ENCODE assay signal across 1 cellular context in the genomic region with DNA sequence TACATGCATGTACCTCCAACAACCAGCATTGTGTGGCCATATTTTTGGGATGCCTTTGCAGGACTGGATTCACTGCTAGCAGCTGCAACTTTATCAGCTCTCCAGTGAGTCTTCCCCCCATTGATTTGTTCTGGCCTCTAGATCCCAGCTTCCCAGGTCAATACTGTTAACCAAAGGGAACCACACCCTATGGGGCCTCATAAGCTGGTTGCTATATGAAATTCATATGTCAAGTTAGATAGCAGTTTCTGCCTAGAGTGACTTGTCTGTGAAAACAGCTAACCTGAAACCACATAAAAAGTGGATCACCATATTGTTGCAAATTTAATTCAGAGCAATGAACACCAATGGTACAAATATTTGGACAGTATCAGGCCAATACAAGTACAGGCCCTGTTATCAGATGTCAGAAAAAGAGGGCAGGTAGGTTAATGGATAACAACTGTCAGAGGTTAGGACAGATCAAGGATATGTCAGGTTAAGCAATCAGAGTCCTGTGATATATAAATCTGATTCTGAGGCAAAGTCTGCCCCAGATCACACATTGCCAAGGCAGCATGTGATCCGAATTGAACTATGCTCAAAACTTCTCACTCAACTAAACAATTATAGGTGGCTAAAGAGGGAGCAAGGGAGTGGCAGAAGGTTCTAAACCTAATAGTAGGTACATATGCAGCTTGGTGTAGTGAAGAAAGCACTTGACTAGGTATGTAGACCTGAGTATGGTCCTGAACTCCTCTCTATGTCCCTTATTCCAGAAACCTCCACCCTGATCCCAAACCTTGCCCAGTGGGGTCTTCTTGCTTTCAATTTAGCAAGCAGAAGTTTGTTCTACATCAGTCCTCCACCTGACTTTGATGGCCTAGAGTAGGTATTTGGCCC.
TF ChIP-seq lines count a peak whose summit lies in the region.

No MANE protein-coding gene starts in this region.

TF ChIP-seq in HepG2, 621 proteins besides CTCF, POLR2A, EP300 and RAD21 (continued from another document and continues in another):
- TF ChIP-seq, protein P1, sequence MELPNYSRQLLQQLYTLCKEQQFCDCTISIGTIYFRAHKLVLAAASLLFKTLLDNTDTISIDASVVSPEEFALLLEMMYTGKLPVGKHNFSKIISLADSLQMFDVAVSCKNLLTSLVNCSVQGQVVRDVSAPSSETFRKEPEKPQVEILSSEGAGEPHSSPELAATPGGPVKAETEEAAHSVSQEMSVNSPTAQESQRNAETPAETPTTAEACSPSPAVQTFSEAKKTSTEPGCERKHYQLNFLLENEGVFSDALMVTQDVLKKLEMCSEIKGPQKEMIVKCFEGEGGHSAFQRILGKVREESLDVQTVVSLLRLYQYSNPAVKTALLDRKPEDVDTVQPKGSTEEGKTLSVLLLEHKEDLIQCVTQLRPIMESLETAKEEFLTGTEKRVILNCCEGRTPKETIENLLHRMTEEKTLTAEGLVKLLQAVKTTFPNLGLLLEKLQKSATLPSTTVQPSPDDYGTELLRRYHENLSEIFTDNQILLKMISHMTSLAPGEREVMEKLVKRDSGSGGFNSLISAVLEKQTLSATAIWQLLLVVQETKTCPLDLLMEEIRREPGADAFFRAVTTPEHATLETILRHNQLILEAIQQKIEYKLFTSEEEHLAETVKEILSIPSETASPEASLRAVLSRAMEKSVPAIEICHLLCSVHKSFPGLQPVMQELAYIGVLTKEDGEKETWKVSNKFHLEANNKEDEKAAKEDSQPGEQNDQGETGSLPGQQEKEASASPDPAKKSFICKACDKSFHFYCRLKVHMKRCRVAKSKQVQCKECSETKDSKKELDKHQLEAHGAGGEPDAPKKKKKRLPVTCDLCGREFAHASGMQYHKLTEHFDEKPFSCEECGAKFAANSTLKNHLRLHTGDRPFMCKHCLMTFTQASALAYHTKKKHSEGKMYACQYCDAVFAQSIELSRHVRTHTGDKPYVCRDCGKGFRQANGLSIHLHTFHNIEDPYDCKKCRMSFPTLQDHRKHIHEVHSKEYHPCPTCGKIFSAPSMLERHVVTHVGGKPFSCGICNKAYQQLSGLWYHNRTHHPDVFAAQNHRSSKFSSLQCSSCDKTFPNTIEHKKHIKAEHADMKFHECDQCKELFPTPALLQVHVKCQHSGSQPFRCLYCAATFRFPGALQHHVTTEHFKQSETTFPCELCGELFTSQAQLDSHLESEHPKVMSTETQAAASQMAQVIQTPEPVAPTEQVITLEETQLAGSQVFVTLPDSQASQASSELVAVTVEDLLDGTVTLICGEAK (IDR thresholded peaks at IDR 0.05), result no peak
- TF ChIP-seq, protein P1 (CRISPR knock-in tag; IDR thresholded peaks at IDR 0.05), result peak; percentile 86
- TF ChIP-seq PAX8 (CRISPR knock-in tag; IDR thresholded peaks at IDR 0.05; ENCODE audit: borderline replicate concordance), result no peak
- 0 out of 2 replicates have a peak, but pooled peaks have one; percentile 46 for TF ChIP-seq ZC3H4 (CRISPR knock-in tag; IDR thresholded peaks at IDR 0.05; ENCODE audit: borderline replicate concordance)
- TF ChIP-seq, protein P2, sequence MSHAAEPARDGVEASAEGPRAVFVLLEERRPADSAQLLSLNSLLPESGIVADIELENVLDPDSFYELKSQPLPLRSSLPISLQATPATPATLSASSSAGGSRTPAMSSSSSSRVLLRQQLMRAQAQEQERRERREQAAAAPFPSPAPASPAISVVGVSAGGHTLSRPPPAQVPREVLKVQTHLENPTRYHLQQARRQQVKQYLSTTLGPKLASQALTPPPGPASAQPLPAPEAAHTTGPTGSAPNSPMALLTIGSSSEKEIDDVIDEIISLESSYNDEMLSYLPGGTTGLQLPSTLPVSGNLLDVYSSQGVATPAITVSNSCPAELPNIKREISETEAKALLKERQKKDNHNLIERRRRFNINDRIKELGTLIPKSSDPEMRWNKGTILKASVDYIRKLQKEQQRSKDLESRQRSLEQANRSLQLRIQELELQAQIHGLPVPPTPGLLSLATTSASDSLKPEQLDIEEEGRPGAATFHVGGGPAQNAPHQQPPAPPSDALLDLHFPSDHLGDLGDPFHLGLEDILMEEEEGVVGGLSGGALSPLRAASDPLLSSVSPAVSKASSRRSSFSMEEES (CRISPR knock-in tag; IDR thresholded peaks at IDR 0.05), result peak; percentile 97
- TF ChIP-seq, protein P3, sequence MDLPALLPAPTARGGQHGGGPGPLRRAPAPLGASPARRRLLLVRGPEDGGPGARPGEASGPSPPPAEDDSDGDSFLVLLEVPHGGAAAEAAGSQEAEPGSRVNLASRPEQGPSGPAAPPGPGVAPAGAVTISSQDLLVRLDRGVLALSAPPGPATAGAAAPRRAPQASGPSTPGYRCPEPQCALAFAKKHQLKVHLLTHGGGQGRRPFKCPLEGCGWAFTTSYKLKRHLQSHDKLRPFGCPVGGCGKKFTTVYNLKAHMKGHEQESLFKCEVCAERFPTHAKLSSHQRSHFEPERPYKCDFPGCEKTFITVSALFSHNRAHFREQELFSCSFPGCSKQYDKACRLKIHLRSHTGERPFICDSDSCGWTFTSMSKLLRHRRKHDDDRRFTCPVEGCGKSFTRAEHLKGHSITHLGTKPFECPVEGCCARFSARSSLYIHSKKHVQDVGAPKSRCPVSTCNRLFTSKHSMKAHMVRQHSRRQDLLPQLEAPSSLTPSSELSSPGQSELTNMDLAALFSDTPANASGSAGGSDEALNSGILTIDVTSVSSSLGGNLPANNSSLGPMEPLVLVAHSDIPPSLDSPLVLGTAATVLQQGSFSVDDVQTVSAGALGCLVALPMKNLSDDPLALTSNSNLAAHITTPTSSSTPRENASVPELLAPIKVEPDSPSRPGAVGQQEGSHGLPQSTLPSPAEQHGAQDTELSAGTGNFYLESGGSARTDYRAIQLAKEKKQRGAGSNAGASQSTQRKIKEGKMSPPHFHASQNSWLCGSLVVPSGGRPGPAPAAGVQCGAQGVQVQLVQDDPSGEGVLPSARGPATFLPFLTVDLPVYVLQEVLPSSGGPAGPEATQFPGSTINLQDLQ (CRISPR knock-in tag; IDR thresholded peaks at IDR 0.05), result no peak
- TF ChIP-seq HOXD1 (CRISPR knock-in tag; IDR thresholded peaks at IDR 0.05), result peak; percentile 23; the same call in 1 of the 2 replicates
- no peak for TF ChIP-seq ZFP36L2 (CRISPR knock-in tag; IDR thresholded peaks at IDR 0.05)
- no peak for TF ChIP-seq ZNF672 (CRISPR knock-in tag; IDR thresholded peaks at IDR 0.05)
- TF ChIP-seq ZNF839 (CRISPR knock-in tag; IDR thresholded peaks at IDR 0.05; ENCODE audit: borderline replicate concordance), result no peak
- peak; percentile 91 for TF ChIP-seq GATA4 (IDR thresholded peaks at IDR 0.05; ENCODE audit: borderline replicate concordance, low read depth)
- TF ChIP-seq, protein P4, sequence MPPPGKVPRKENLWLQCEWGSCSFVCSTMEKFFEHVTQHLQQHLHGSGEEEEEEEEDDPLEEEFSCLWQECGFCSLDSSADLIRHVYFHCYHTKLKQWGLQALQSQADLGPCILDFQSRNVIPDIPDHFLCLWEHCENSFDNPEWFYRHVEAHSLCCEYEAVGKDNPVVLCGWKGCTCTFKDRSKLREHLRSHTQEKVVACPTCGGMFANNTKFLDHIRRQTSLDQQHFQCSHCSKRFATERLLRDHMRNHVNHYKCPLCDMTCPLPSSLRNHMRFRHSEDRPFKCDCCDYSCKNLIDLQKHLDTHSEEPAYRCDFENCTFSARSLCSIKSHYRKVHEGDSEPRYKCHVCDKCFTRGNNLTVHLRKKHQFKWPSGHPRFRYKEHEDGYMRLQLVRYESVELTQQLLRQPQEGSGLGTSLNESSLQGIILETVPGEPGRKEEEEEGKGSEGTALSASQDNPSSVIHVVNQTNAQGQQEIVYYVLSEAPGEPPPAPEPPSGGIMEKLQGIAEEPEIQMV (CRISPR knock-in tag; IDR thresholded peaks at IDR 0.05; ENCODE audit: low read depth), result no peak
- TF ChIP-seq HMGA1 (CRISPR knock-in tag; conservative IDR thresholded peaks at IDR 0.05), result no peak
- peak; percentile 67; the same call in 1 of the 2 replicates for TF ChIP-seq JUND (CRISPR knock-in tag; IDR thresholded peaks at IDR 0.05)
- TF ChIP-seq SMAD3 (CRISPR knock-in tag; IDR thresholded peaks at IDR 0.05), result 0 out of 2 replicates have a peak, but pooled peaks have one; percentile 75
- TF ChIP-seq, protein P5, sequence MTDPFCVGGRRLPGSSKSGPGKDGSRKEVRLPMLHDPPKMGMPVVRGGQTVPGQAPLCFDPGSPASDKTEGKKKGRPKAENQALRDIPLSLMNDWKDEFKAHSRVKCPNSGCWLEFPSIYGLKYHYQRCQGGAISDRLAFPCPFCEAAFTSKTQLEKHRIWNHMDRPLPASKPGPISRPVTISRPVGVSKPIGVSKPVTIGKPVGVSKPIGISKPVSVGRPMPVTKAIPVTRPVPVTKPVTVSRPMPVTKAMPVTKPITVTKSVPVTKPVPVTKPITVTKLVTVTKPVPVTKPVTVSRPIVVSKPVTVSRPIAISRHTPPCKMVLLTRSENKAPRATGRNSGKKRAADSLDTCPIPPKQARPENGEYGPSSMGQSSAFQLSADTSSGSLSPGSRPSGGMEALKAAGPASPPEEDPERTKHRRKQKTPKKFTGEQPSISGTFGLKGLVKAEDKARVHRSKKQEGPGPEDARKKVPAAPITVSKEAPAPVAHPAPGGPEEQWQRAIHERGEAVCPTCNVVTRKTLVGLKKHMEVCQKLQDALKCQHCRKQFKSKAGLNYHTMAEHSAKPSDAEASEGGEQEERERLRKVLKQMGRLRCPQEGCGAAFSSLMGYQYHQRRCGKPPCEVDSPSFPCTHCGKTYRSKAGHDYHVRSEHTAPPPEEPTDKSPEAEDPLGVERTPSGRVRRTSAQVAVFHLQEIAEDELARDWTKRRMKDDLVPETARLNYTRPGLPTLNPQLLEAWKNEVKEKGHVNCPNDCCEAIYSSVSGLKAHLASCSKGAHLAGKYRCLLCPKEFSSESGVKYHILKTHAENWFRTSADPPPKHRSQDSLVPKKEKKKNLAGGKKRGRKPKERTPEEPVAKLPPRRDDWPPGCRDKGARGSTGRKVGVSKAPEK (CRISPR knock-in tag; IDR thresholded peaks at IDR 0.05; ENCODE audit: borderline replicate concordance), result peak; percentile 65; the same call in 1 of the 2 replicates
- TF ChIP-seq, protein P6, sequence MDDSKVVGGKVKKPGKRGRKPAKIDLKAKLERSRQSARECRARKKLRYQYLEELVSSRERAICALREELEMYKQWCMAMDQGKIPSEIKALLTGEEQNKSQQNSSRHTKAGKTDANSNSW (CRISPR knock-in tag; IDR thresholded peaks at IDR 0.05; ENCODE audit: borderline replicate concordance), result no peak
- TF ChIP-seq ZNF263 (CRISPR knock-in tag; IDR thresholded peaks at IDR 0.05), result no peak
- no peak for TF ChIP-seq ZNF253 (CRISPR knock-in tag; IDR thresholded peaks at IDR 0.05; ENCODE audit: borderline replicate concordance)
- TF ChIP-seq ZNF549 (CRISPR knock-in tag; IDR thresholded peaks at IDR 0.05), result no peak
- TF ChIP-seq ZNF614 (CRISPR knock-in tag; IDR thresholded peaks at IDR 0.05; ENCODE audit: borderline replicate concordance), result no peak; the same call in 1 of the 2 replicates
- peak; percentile 78 for TF ChIP-seq RCOR2 (CRISPR knock-in tag; IDR thresholded peaks at IDR 0.05)
- peak; percentile 77; the same call in 1 of the 2 replicates for TF ChIP-seq NFKBIZ (CRISPR knock-in tag; IDR thresholded peaks at IDR 0.05)
- TF ChIP-seq ZNF567 (CRISPR knock-in tag; IDR thresholded peaks at IDR 0.05; ENCODE audit: borderline replicate concordance), result peak; percentile 59; the same call in 1 of the 2 replicates
- TF ChIP-seq ZNF713 (CRISPR knock-in tag; IDR thresholded peaks at IDR 0.05), result no peak
- TF ChIP-seq ZNF766 (CRISPR knock-in tag; IDR thresholded peaks at IDR 0.05; ENCODE audit: borderline replicate concordance), result no peak
- TF ChIP-seq ZNF782 (CRISPR knock-in tag; IDR thresholded peaks at IDR 0.05; ENCODE audit: borderline replicate concordance), result no peak
- TF ChIP-seq GTF2F1 (IDR thresholded peaks at IDR 0.05; ENCODE audit: low read length), result no peak
- peak; percentile 65 for TF ChIP-seq TARDBP (CRISPR knock-in tag; IDR thresholded peaks at IDR 0.05)
- TF ChIP-seq ZNF124 (CRISPR knock-in tag; IDR thresholded peaks at IDR 0.05), result 0 out of 2 replicates have a peak, but pooled peaks have one; percentile 17
- peak; percentile 88 for TF ChIP-seq FOXA3 (CRISPR knock-in tag; IDR thresholded peaks at IDR 0.05)
- peak; percentile 90 to 94 for TF ChIP-seq NR2F1 (CRISPR knock-in tag; IDR thresholded peaks at IDR 0.05)
- no peak for TF ChIP-seq ZNF282 (IDR thresholded peaks at IDR 0.05; ENCODE audit: partially characterized antibody)
- TF ChIP-seq REXO4 (CRISPR knock-in tag; IDR thresholded peaks at IDR 0.05; ENCODE audit: borderline replicate concordance), result no peak
- TF ChIP-seq NFKB2 (CRISPR knock-in tag; IDR thresholded peaks at IDR 0.05; ENCODE audit: borderline replicate concordance), result no peak
- no peak; the same call in none of the 2 replicates for TF ChIP-seq KDM4B (CRISPR knock-in tag; IDR thresholded peaks at IDR 0.05)
- no peak for TF ChIP-seq GZF1 (CRISPR knock-in tag; IDR thresholded peaks at IDR 0.05)
- no peak for TF ChIP-seq SRY (CRISPR knock-in tag; IDR thresholded peaks at IDR 0.05)
- 0 out of 2 replicates have a peak, but pooled peaks have one; percentile 51 for TF ChIP-seq YEATS4 (CRISPR knock-in tag; IDR thresholded peaks at IDR 0.05; ENCODE audit: borderline replicate concordance)
- TF ChIP-seq, protein P7, sequence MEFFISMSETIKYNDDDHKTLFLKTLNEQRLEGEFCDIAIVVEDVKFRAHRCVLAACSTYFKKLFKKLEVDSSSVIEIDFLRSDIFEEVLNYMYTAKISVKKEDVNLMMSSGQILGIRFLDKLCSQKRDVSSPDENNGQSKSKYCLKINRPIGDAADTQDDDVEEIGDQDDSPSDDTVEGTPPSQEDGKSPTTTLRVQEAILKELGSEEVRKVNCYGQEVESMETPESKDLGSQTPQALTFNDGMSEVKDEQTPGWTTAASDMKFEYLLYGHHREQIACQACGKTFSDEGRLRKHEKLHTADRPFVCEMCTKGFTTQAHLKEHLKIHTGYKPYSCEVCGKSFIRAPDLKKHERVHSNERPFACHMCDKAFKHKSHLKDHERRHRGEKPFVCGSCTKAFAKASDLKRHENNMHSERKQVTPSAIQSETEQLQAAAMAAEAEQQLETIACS (CRISPR knock-in tag; IDR thresholded peaks at IDR 0.05), result no peak
- TF ChIP-seq ZKSCAN5 (CRISPR knock-in tag; IDR thresholded peaks at IDR 0.05), result no peak
